9 cellular contexts compared by ENCODE assay signal in the genomic region with DNA sequence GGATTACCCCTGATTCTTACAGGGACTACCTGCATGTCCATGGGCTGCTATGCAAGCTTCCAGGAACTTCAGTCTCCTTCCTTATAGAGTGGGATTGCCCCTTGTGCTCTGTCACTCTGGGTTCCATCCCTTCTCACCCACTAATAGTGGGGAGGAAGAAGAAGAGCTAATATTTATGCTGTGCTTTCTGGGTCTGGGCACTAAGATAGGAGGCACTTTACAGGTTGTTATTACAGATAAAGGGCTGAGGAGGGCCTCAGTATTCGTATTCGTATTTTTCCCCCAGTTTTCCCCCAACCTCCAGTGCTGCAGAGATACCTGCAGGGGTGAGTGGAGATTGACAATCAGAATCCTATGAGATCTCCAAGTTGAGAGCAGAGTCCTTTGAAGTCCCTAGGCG.
"Had no signal": no experiment of that assay in that cellular context is flagged by ENCODE, and none has a peak within 500 bp of the region (broad histone marks: within the 10 kb centered on the region; RNA-seq: fewer than 3 reads in every experiment).

No MANE protein-coding gene starts in this region.

- H3K36me3 Mint-ChIP-seq: IgD-negative memory B cell had no signal

- H3K4me3 Mint-ChIP-seq: HFFc6, IgD-negative memory B cell had no signal

- DNase-seq: GOT3, H7, HFFc6, KG1 had no signal

- ATAC-seq: HCT116, HepG2 had no signal

- H3K36me3 ChIP-seq: HAP-1 had no signal

- H3K27ac ChIP-seq: HL-60 had no signal

- H3K27ac Mint-ChIP-seq: HFFc6 had no signal

- H3K9me3 Mint-ChIP-seq: HFFc6, IgD-negative memory B cell had no signal

- H3K4me3 ChIP-seq: HAP-1 had no signal

- H3K4me1 Mint-ChIP-seq: IgD-negative memory B cell had no signal
